ENCODE assay signal across 8 cellular contexts in the genomic region with DNA sequence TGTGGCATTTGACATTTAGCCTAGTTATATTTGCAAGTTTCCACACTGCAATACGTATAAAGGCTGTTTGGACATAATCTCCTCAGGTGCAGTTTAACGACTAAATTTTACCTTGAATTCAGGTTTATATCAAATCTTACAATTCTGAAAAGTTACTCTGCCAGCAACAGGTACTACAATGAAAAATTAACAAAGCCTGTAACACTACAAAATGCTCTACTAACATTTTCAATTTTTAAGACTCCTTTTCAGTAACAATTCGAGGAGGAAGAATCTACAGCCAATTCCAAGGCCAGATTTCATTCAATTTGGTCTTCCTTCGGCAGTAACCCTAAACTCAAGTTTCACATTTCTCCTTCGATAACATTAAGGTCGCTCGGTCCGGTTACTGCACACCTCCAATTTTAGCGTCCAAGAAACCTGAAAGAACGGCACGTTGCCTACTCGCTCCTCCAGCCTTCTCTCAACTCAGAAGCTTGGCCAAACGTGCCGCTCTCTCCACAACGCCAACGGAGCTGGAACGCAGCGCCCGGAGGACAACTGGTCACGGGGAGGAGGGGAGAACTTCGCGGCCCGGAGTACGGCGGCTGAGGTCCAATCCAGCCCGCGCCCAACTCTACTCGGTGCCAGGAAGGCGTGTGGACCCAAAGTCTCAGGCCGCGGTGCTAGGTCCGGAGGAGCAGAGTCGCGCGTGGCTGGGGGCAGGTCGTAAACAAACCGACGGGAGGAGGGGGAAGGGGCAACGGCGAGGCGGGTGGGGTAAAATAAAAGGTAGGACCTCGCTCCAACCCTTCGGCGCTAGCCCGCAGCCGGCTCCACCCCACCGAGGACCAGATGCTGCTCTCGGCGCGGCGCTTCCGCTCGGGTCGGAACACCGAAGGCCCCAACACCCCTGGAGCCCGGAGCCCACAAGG.
DNase-seq lines count a peak whose midpoint lies in the region; ATAC-seq, FAIRE-seq and TF ChIP-seq lines count a peak whose summit lies in the region.

No MANE protein-coding gene starts in this region.

- H4K20me1 ChIP-seq in DOHH2 (ENCODE audit: control insufficient read depth, insufficient read depth, low read depth, low read length): peaks cover 6% of the 10 kb centered on the region; the same call in 1 of the 2 replicates

- no peaks in the 10 kb centered on the region for H3K27me3 ChIP-seq in DOHH2 (ENCODE audit: control insufficient read depth, low read length)
- no peaks in the 10 kb centered on the region for H3K27me3 ChIP-seq in HUES6 (ENCODE audit: control insufficient read depth, insufficient read depth, low read length)

- TF ChIP-seq CTCF in DOHH2 (IDR thresholded peaks at IDR 0.05; ENCODE audit: low read depth, low read length, poor library complexity, severe bottlenecking): no peak
- TF ChIP-seq CTCF in VCaP (conservative IDR thresholded peaks at IDR 0.05): no peak
- no peak for TF ChIP-seq CTCF in D721Med (IDR thresholded peaks at IDR 0.05; ENCODE audit: insufficient read depth, missing control alignments)

- H3F3A ChIP-seq in DOHH2 (ENCODE audit: control insufficient read depth, insufficient read depth): no peaks in the 10 kb centered on the region

- no peaks in the 10 kb centered on the region for H3K9me2 ChIP-seq in DOHH2 (replicated peaks; ENCODE audit: control insufficient read depth, low read length)

- no peak for FAIRE-seq in D721Med (lab: Jason Lieb, UNC)

- peaks cover 20% of the 10 kb centered on the region for H3K36me3 ChIP-seq in DOHH2 (ENCODE audit: control insufficient read depth, low read length)
- no peaks in the 10 kb centered on the region for H3K36me3 ChIP-seq in HUES6 (ENCODE audit: control insufficient read depth, insufficient read depth, low read length)

- H3K79me2 ChIP-seq in DOHH2 (ENCODE audit: control insufficient read depth, low read length): peaks cover 59% of the 10 kb centered on the region

- DNase-seq in left kidney (ENCODE audit: low read depth, low spot score) (peak; percentile 85), D721Med (ENCODE audit: insufficient read length, low spot score) (no peak)
- peak; percentile 18 to 25 for DNase-seq in stimulated activated CD4-positive, alpha-beta T cell treated with anti-CD3 and anti-CD28 coated beads, Interleukin-2, amount 100 ng/mL, for 48 hours

- H3K4me2 ChIP-seq in DOHH2 (ENCODE audit: low read length): peak overlapping the region; percentile 81

- H3K27ac ChIP-seq in DOHH2 (ENCODE audit: low read depth, low read length) (peak overlapping the region; percentile 44), HUES6 (ENCODE audit: low read depth, low read length) (peak overlapping the region; percentile 83), VCaP (peak overlapping the region; percentile 93), cingulate gyrus (ENCODE audit: low read depth, low read length) (peak overlapping the region; percentile 96)

- ATAC-seq in GM21515 (IDR thresholded peaks at IDR 0.05; ENCODE audit: unreplicated experiment): peak; percentile 19

- peak overlapping the region; percentile 88 for H3K9ac ChIP-seq in HUES6 (ENCODE audit: low read length)

- H3K4me3 ChIP-seq in DOHH2 (ENCODE audit: low read length) (peak overlapping the region; percentile 82), HUES6 (ENCODE audit: low read depth, low read length) (peak overlapping the region; percentile 96)

- H3K9me3 ChIP-seq in DOHH2 (ENCODE audit: control insufficient read depth, insufficient read depth, low read length): no peaks in the 10 kb centered on the region
- no peaks in the 10 kb centered on the region for H3K9me3 ChIP-seq in HUES6 (ENCODE audit: control insufficient read depth, insufficient read depth, low read depth, low read length)

- peaks cover 35% of the 10 kb centered on the region for H3K4me1 ChIP-seq in DOHH2 (ENCODE audit: control insufficient read depth, low read length)
- H3K4me1 ChIP-seq in HUES6 (ENCODE audit: control insufficient read depth, insufficient read depth, low read length): peaks cover 7% of the 10 kb centered on the region; the same call in 1 of the 2 replicates

Comparison
In these comparisons a context has a peak if more than half of its experiments do, and no peak if none do; other contexts are left out.
1. H3K27ac ChIP-seq: peak in every context shown above with its lines; median percentile 96 in cingulate gyrus; 93 in VCaP; 83 in HUES6; 44 in DOHH2.